In genomic region chr10:78358406-78358805, GRCh38 we compare ENCODE assay signal across 22 cellular contexts.
"Had no signal": no experiment of that assay in that cellular context is flagged by ENCODE, and none has a peak within 500 bp of the region (broad histone marks: within the 10 kb centered on the region; RNA-seq: fewer than 3 reads in every experiment).

No MANE protein-coding gene starts in this region.

- H3K4me1 Mint-ChIP-seq: central memory CD8-positive, alpha-beta T cell; naive B cell; stimulated activated memory B cell treated with anti-CD40 and anti-IgM and Interleukin-4, amounts not matched to agents 10 μg/mL and 1 μg/mL and 100 μg/mL, for 72 hours had no signal

- DNase-seq: activated CD4-positive, alpha-beta T cell treated with anti-CD3 and anti-CD28 coated beads for 36 hours; activated CD4-positive, alpha-beta T cell treated with anti-CD3 and anti-CD28 coated beads, Interleukin-2, amount 50 U/mL, for 4 hours; activated CD8-positive, alpha-beta memory T cell treated with anti-CD3 and anti-CD28 coated beads for 24 hours; activated CD8-positive, alpha-beta memory T cell treated with anti-CD3 and anti-CD28 coated beads, Interleukin-2, amount 50 U/mL, for 4 hours; activated T-cell treated with anti-CD3 and anti-CD28 coated beads, Interleukin-2, amount 50 U/mL, for 24 hours; effector memory CD4-positive, alpha-beta T cell; foreskin melanocyte; naive B cell; occipital lobe; small intestine; stimulated activated CD4-positive, alpha-beta T cell treated with anti-CD3 and anti-CD28 coated beads, Interleukin-15, amount 100 ng/mL, for 24 hours; stomach; T-helper 1 cell; transverse colon had no signal

- H3K36me3 Mint-ChIP-seq: naive B cell; stimulated activated memory B cell treated with anti-CD40 and anti-IgM and Interleukin-4, amounts not matched to agents 10 μg/mL and 1 μg/mL and 100 μg/mL, for 72 hours had no signal

- H3K9me3 Mint-ChIP-seq: activated T-cell treated with anti-CD3 and anti-CD28 coated beads, Interleukin-2, amount 50 U/mL, for 24 hours; activated T-helper 17 cell treated with anti-CD3 and anti-CD28 coated beads, Interleukin-2, amount 50 U/mL, for 72 hours; central memory CD8-positive, alpha-beta T cell; stimulated activated memory B cell treated with anti-CD40 and anti-IgM and Interleukin-4, amounts not matched to agents 10 μg/mL and 1 μg/mL and 100 μg/mL, for 72 hours had no signal

- H3K36me3 ChIP-seq: breast epithelium, stomach, suprapubic skin, transverse colon had no signal

- H3K9me3 ChIP-seq: breast epithelium, stomach, suprapubic skin, transverse colon had no signal

- H3K4me3 Mint-ChIP-seq: activated CD4-positive, alpha-beta T cell treated with anti-CD3 and anti-CD28 coated beads for 36 hours; activated T-cell treated with anti-CD3 and anti-CD28 coated beads, Interleukin-2, amount 50 U/mL, for 24 hours; activated T-helper 17 cell treated with anti-CD3 and anti-CD28 coated beads, Interleukin-2, amount 50 U/mL, for 72 hours; central memory CD8-positive, alpha-beta T cell; naive B cell; stimulated activated memory B cell treated with anti-CD40 and anti-IgM and Interleukin-4, amounts not matched to agents 10 μg/mL and 1 μg/mL and 100 μg/mL, for 72 hours had no signal

- ATAC-seq: activated CD4-positive, alpha-beta T cell treated with anti-CD3 and anti-CD28 coated beads for 36 hours; activated naive CD4-positive, alpha-beta T cell treated with anti-CD3 and anti-CD28 coated beads, Interleukin-2, amount 50 U/mL, for 72 hours; activated T-helper 17 cell treated with anti-CD3 and anti-CD28 coated beads, Interleukin-2, amount 50 U/mL, for 72 hours; esophagus mucosa; sciatic nerve; stimulated activated memory B cell treated with anti-CD40 and anti-IgM and Interleukin-4, amounts not matched to agents 10 μg/mL and 1 μg/mL and 100 μg/mL, for 72 hours had no signal

- H3K4me3 ChIP-seq: breast epithelium, stomach, suprapubic skin, transverse colon had no signal

- H3K27me3 Mint-ChIP-seq: activated CD4-positive, alpha-beta T cell treated with anti-CD3 and anti-CD28 coated beads for 36 hours; activated T-cell treated with anti-CD3 and anti-CD28 coated beads, Interleukin-2, amount 50 U/mL, for 24 hours had no signal

- H3K27me3 ChIP-seq: breast epithelium, stomach, transverse colon had no signal

- H3K4me1 ChIP-seq: breast epithelium, transverse colon had no signal

- H3K27ac Mint-ChIP-seq: activated CD4-positive, alpha-beta T cell treated with anti-CD3 and anti-CD28 coated beads for 36 hours; activated T-cell treated with anti-CD3 and anti-CD28 coated beads, Interleukin-2, amount 50 U/mL, for 24 hours; activated T-helper 17 cell treated with anti-CD3 and anti-CD28 coated beads, Interleukin-2, amount 50 U/mL, for 72 hours; naive B cell; stimulated activated memory B cell treated with anti-CD40 and anti-IgM and Interleukin-4, amounts not matched to agents 10 μg/mL and 1 μg/mL and 100 μg/mL, for 72 hours had no signal

- H3K27ac ChIP-seq: breast epithelium, stomach, suprapubic skin, transverse colon had no signal
